ENCODE assay signal across 15 cellular contexts in the genomic region with DNA sequence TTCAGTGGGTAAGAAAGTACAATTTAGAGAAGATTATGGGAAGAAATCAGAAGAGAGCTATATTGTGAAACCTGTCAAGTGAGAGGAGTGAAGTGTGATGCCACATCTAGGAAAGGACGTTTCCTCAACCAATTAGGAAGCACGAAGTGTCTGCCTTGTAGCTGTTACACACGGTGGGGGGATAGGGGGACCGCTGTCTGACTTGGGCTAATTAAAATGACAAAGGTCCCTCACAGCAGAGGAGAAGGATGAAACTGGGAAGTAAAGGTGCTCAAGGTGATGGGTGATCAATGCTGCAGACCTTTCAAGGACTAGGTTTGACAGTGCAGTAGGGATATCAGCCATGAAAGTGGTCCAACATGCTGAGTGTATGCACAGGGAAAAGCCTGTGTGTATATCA.
"Had no signal": no experiment of that assay in that cellular context is flagged by ENCODE, and none has a peak within 500 bp of the region (broad histone marks: within the 10 kb centered on the region; RNA-seq: fewer than 3 reads in every experiment).

No MANE protein-coding gene starts in this region.

- DNase-seq: activated CD4-positive, alpha-beta memory T cell treated with anti-CD3 and anti-CD28 coated beads for 36 hours; activated effector memory CD4-positive, alpha-beta T cell treated with anti-CD3 and anti-CD28 coated beads, Interleukin-2, amount 50 U/mL, for 16 hours; activated T-cell treated with anti-CD3 and anti-CD28 coated beads, Interleukin-2, amount 50 U/mL, for 4 hours; esophagus squamous epithelium; foreskin keratinocyte; left cardiac atrium; natural killer cell; occipital lobe; sigmoid colon; stimulated activated CD4-positive, alpha-beta T cell treated with anti-CD3 and anti-CD28 coated beads, Interleukin-2, amount 100 ng/mL, for 24 hours; stimulated activated naive CD4-positive, alpha-beta T cell; SW 1271 had no signal

- H3K27ac ChIP-seq: esophagus squamous epithelium, foreskin keratinocyte, sigmoid colon, suprapubic skin had no signal

- H3K4me1 ChIP-seq: esophagus squamous epithelium, sigmoid colon, suprapubic skin had no signal

- H3K27me3 ChIP-seq: foreskin keratinocyte, sigmoid colon had no signal

- H3K9me3 ChIP-seq: esophagus squamous epithelium, sigmoid colon, suprapubic skin had no signal

- H3K36me3 ChIP-seq: esophagus squamous epithelium, sigmoid colon, suprapubic skin had no signal

- ATAC-seq: activated naive CD4-positive, alpha-beta T cell treated with anti-CD3 and anti-CD28 coated beads, Interleukin-2, amount 50 U/mL, for 72 hours; activated T-cell treated with anti-CD3 and anti-CD28 coated beads, Interleukin-2, amount 50 U/mL, for 4 hours; foreskin keratinocyte; left cardiac atrium; natural killer cell had no signal

- H3K4me3 ChIP-seq: esophagus squamous epithelium, lung, sigmoid colon, suprapubic skin had no signal
